26 cellular contexts compared by ENCODE assay signal in genomic region chr22:23116506-23117263, GRCh38. TPM values are rescaled to one million over a fixed set of nuclear protein-coding genes. Genes with fewer than 3 reads are reported as not detected.
DNase-seq lines count a peak whose midpoint lies in the region; ATAC-seq and TF ChIP-seq lines count a peak whose summit lies in the region.
"Had no signal": no experiment of that assay in that cellular context is flagged by ENCODE, and none has a peak within 500 bp of the region (broad histone marks: within the 10 kb centered on the region; RNA-seq: fewer than 3 reads in every experiment).

No MANE protein-coding gene starts in this region.

- 84 to 94% methylated on average over 10 of the region's 10 CpGs for WGBS in upper lobe of left lung, 2 donors

- TF ChIP-seq CTCF in upper lobe of left lung (IDR thresholded peaks at IDR 0.05), result no peak

- DNase-seq in NCI-H345 (lab: John Stamatoyannopoulos, UW) (peak; percentile 33), NCI-H345 treated with DMSO at 0.1 percent for 48 hours (lab: John Stamatoyannopoulos, UW; ENCODE audit: unreplicated experiment) (no peak), caudate nucleus (lab: John Stamatoyannopoulos, UW) (peak in 6 of 61 donors; percentile 10 to 30 (median 19)), medulla oblongata (ENCODE audit: extremely low spot score) (peak; percentile 42), mucosa of gallbladder (ENCODE audit: low spot score) (no peak), upper lobe of left lung (no peak), GM19240 (ENCODE audit: insufficient read length, low spot score) (no peak)
- DNase-seq: 8988T, EL, GF-D8, H7, HFFc6, KBM-7, MM.1S, NCI-H1048, NCI-H1417 treated with DMSO at 0.1 percent for 48 hours, NCI-H1930, NCI-H226, NCI-H524 treated with DMSO at 0.1 percent for 48 hours, NCI-H82, Peyer's patch had no signal

- no peaks in the 10 kb centered on the region for H3K9me3 ChIP-seq in upper lobe of left lung
- H3K9me3 ChIP-seq: Peyer's patch, SJSA1 had no signal

- no peak for TF ChIP-seq POLR2A in upper lobe of left lung (IDR thresholded peaks at IDR 0.05)

- H3K4me1 ChIP-seq in upper lobe of left lung, result no peaks in the 10 kb centered on the region
- H3K4me1 ChIP-seq: Peyer's patch, SJSA1 had no signal

- peak overlapping the region; percentile 100 for H3K27ac ChIP-seq in caudate nucleus (ENCODE audit: low read depth, low read length)
- H3K27ac ChIP-seq in upper lobe of left lung, result no peak overlapping the region
- H3K27ac ChIP-seq: HL-60, Peyer's patch, SJSA1 had no signal

- H3K27me3 ChIP-seq in upper lobe of left lung, result no peaks in the 10 kb centered on the region
- H3K27me3 ChIP-seq: Peyer's patch, SJSA1 had no signal

- TF ChIP-seq EP300 in upper lobe of left lung (IDR thresholded peaks at IDR 0.05), result no peak

- no peaks in the 10 kb centered on the region for H3K36me3 ChIP-seq in upper lobe of left lung
- H3K36me3 ChIP-seq: Peyer's patch had no signal

- no peak overlapping the region for H3K4me3 ChIP-seq in upper lobe of left lung
- H3K4me3 ChIP-seq: Peyer's patch, SJSA1 had no signal

- no peak for ATAC-seq in upper lobe of left lung (ENCODE audit: low FRiP score in 2 of 2)
- ATAC-seq in GM19397 (IDR thresholded peaks at IDR 0.05; ENCODE audit: unreplicated experiment), result no peak
- ATAC-seq: HepG2 had no signal

RNA-seq across cellular contexts. Expression of gene RSPH14, which starts 25.1 kb away (rescaled TPM):
- total RNA-seq in mucosa of gallbladder (2.9 TPM), upper lobe of left lung (1 to 10 TPM in 5 of 6 donors, not detected in 1; 1.1 to 5.2 (median 2.7) TPM)
- total RNA-seq: H7, HFFc6, HT-29, Peyer's patch, SJSA1 had no signal

RNA-seq across cellular contexts. Expression of gene RAB36, which starts 28.6 kb away (rescaled TPM):
- total RNA-seq in mucosa of gallbladder, result 22.3 TPM
- total RNA-seq in upper lobe of left lung, result 10 to 100 TPM in 1 of 6 donors, 1 to 10 TPM in 5; 2.6 to 17.5 (median 8.4) TPM

RNA-seq across cellular contexts. Expression of gene GNAZ, which starts 46.4 kb away (rescaled TPM):
- total RNA-seq in mucosa of gallbladder, result 119 TPM
- total RNA-seq in upper lobe of left lung, result 1 to 10 TPM in 4 of 6 donors, under 1 TPM in 1, not detected in 1; 0.80 to 7.3 (median 2.7) TPM

Comparison
In these comparisons a context has a peak if more than half of its experiments do, and no peak if none do; other contexts are left out.
1. DNase-seq: peak in NCI-H345 (single experiment) and medulla oblongata (single experiment); none in NCI-H345 treated with DMSO at 0.1 percent for 48 hours (single experiment), mucosa of gallbladder (single experiment), upper lobe of left lung (0 of 2) and GM19240 (single experiment).
2. RNA of gene GNAZ, which starts 46.4 kb away (total RNA-seq): 119 TPM in mucosa of gallbladder (single experiment); 0.80 to 7.3 TPM in upper lobe of left lung; every median in the first group is over 10 times any median in the second.